ENCODE assay signal across 10 cellular contexts in the genomic region with DNA sequence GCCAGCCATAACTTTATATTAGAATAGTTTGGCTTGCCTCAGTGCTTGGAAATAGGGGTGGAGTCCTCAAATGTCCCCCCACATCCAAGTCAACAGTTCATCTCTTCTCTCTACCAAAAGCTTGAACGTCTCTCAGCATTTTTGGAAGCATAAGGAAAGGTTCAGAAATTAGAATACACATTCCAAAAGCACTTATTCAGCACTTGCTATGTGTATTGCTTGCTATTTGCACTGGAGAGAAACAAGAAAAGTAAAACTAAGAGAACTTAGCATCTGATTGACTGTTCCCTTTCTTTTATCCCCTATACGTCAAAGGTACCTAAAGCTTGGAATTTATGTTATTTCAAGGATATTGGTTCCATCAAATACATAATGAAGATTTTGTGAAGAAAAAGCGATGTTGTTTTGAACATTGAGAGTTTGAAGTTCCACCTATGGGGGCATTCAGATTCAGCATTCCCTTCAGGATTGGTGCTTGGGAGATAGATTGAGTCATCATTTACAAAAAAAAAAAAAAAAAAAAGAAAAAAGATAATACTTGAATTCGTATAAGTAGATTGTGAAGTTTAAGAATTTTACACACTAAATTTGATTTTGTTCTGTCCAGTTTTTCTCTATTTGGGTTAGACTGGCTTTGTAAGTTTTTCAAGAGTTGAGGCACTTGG. TPM values are rescaled to one million over a fixed set of nuclear protein-coding genes. Genes with fewer than 3 reads are reported as not detected.
DNase-seq lines count a peak whose midpoint lies in the region; ATAC-seq, FAIRE-seq and TF ChIP-seq lines count a peak whose summit lies in the region.
"Had no signal": no experiment of that assay in that cellular context is flagged by ENCODE, and none has a peak within 500 bp of the region (broad histone marks: within the 10 kb centered on the region; RNA-seq: fewer than 3 reads in every experiment).

No MANE protein-coding gene starts in this region.

- H3K27me3 ChIP-seq in brain microvascular endothelial cell (replicated peaks), result no peaks in the 10 kb centered on the region

- H3K4me1 Mint-ChIP-seq in mesothelial cell of epicardium, result peaks cover 15% of the 10 kb centered on the region

- no peak for TF ChIP-seq EP300 in A549 (IDR thresholded peaks at IDR 0.05)

- no peak for FAIRE-seq in A549 (lab: Jason Lieb, UNC)

- H3K27ac Mint-ChIP-seq in mesothelial cell of epicardium, result peak overlapping the region; percentile 98

- H3K4me3 ChIP-seq in A549, result peak overlapping the region; percentile 94
- peak overlapping the region; percentile 99 for H3K4me3 ChIP-seq in HEK293 (ENCODE audit: low read depth, low read length)
- H3K4me3 ChIP-seq in brain microvascular endothelial cell (ENCODE audit: low read depth, low read length), result peak overlapping the region; percentile 88

- peaks cover 22% of the 10 kb centered on the region for H3K27me3 Mint-ChIP-seq in mesothelial cell of epicardium (ENCODE audit: low read depth)

- WGBS in A549 (ENCODE audit: missing lambda C conversion rate), result 66% methylated on average over 4 of the region's 4 CpGs

- H3K36me3 Mint-ChIP-seq in mesothelial cell of epicardium, result peaks cover 7% of the 10 kb centered on the region

- H3K4me2 ChIP-seq in A549, result peak overlapping the region; percentile 92

- H3K9me3 ChIP-seq in A549 (no peaks in the 10 kb centered on the region), HEK293 (ENCODE audit: control insufficient read depth, insufficient read depth, low read depth, low read length) (no peaks in the 10 kb centered on the region)

- no peak for DNase-seq in A549 (ENCODE audit: low read depth in 1 of 2, low spot score in 1 of 2)
- no peak for DNase-seq in brain microvascular endothelial cell
- no peak for DNase-seq in mesothelial cell of epicardium (ENCODE audit: low spot score in 2 of 2, unreplicated experiment in 2 of 2)
- no peak for DNase-seq in NCI-H446 (lab: John Stamatoyannopoulos, UW)
- DNase-seq in NCI-H748 treated with DMSO at 0.1 percent for 48 hours (lab: John Stamatoyannopoulos, UW), result no peak
- DNase-seq: NCI-H1417 treated with DMSO at 0.1 percent for 48 hours; stimulated activated naive CD4-positive, alpha-beta T cell treated with Interleukin-2 at 50 U/mL for 16 hours had no signal

- no peaks in the 10 kb centered on the region for H3K9me3 Mint-ChIP-seq in mesothelial cell of epicardium

- ATAC-seq in A549 (no peak), HG03045 (IDR thresholded peaks at IDR 0.05; ENCODE audit: unreplicated experiment) (no peak), GM19351 (IDR thresholded peaks at IDR 0.05; ENCODE audit: unreplicated experiment) (no peak)

- peak overlapping the region; percentile 94 for H3K4me3 Mint-ChIP-seq in mesothelial cell of epicardium

- CTCF ChIA-PET in A549 (lab: Yijun Ruan, JAX) (interaction anchor here (1.4 to 1.8 kb wide), 2 partner anchors 10 to 19 kb away, joined by 4 read pairs; no protein-coding TSS in a partner anchor), HEK293 (lab: Yijun Ruan, JAX) (interaction anchor here (0.6 to 1.3 kb wide), 6 partner anchors 19 to 222 kb away, joined by 3 to 5 read pairs (median 3); no protein-coding TSS in a partner anchor)

- peaks cover 5 to 42% of the 10 kb centered on the region in 2 experiments for H3K36me3 ChIP-seq in HEK293 (ENCODE audit: control insufficient read depth in 2 of 2, insufficient read depth in 1 of 2, low read length in 2 of 2)
- H3K36me3 ChIP-seq in brain microvascular endothelial cell (replicated peaks), result peaks cover 26% of the 10 kb centered on the region

- POLR2A ChIA-PET in A549 (lab: Yijun Ruan, JAX), result interaction anchor here (0.6 to 1.7 kb wide), 3 partner anchors 10 to 252 kb away, joined by 5 to 9 read pairs (median 7); no protein-coding TSS in a partner anchor
- POLR2A ChIA-PET in HEK293 (lab: Yijun Ruan, JAX), result interaction anchor here (1.0 to 1.6 kb wide), 2 partner anchors 8 to 13 kb away, joined by 3 read pairs; no protein-coding TSS in a partner anchor

- in situ Hi-C loops in brain microvascular endothelial cell (cut with HindIII; ENCODE audit: low pct_ligation_motif_present, low sequenced_read_pairs), result no loop called here

- H3K4me1 ChIP-seq in A549 (peaks cover 9% of the 10 kb centered on the region; the same call in 2 of the 3 replicates), HEK293 (ENCODE audit: control insufficient read depth, insufficient read depth, low read length) (no peaks in the 10 kb centered on the region)

- TF ChIP-seq POLR2A in A549 (IDR thresholded peaks at IDR 0.05; ENCODE audit: low read length), result no peak

- H3K27ac ChIP-seq in A549, result peak overlapping the region in 1 of 2 experiments; percentile 98; a peak in 2 of 6 replicates
- H3K27ac ChIP-seq in HEK293 (ENCODE audit: extremely low read depth, low read depth, low read length), result no peak overlapping the region
- H3K27ac ChIP-seq in brain microvascular endothelial cell, result peak overlapping the region; percentile 98

- TF ChIP-seq CTCF in A549 (IDR thresholded peaks at IDR 0.05), result no peak
- TF ChIP-seq CTCF in HEK293 (tag by site-specific recombination; IDR thresholded peaks at IDR 0.05), result no peak
- TF ChIP-seq CTCF in brain microvascular endothelial cell (IDR thresholded peaks at IDR 0.05; ENCODE audit: low read depth, low read length, missing control alignments), result no peak
- TF ChIP-seq CTCF in mesothelial cell of epicardium (IDR thresholded peaks at IDR 0.05; ENCODE audit: unreplicated experiment), result no peak

- no peak for TF ChIP-seq RAD21 in A549 (conservative IDR thresholded peaks at IDR 0.05 in 1 of 2, IDR thresholded peaks at IDR 0.05 in 1 of 2)

TF ChIP-seq in A549, 52 proteins besides CTCF, POLR2A, EP300 and RAD21:
- TF ChIP-seq HDAC2 (IDR thresholded peaks at IDR 0.05) (no peak), MAFK (IDR thresholded peaks at IDR 0.05; ENCODE audit: partially characterized antibody) (no peak), CBX2 (IDR thresholded peaks at IDR 0.05; ENCODE audit: borderline replicate concordance, low read depth) (no peak), TFCP2L1 (CRISPR knock-in tag; IDR thresholded peaks at IDR 0.05) (no peak)

RNA-seq across cellular contexts. Expression of a gene that starts 1.3 kb away (rescaled TPM):
- polyA plus RNA-seq in A549 (2011; rRNA removed), result 29.2 and 37.4 TPM in 2 replicates
- 10.3 and 11.5 TPM in 2 replicates for polyA plus RNA-seq in A549 (2012; cell fraction: cytosol; rRNA removed)
- polyA plus RNA-seq in A549 (2012; cell fraction: nucleus; rRNA removed), result 19.1 and 19.6 TPM in 2 replicates
- polyA plus RNA-seq in A549 (2017; fragmentation: RNase III; extraction: RNeasy Plus Mini Kit Qiagen cat#74134 plus additional on column Dnase treatment), result 13.0 to 13.8 TPM (median 13.6 TPM) in 3 replicates
- polyA minus RNA-seq in A549 (2011; rRNA and poly(A)+ RNA removed), result 15.5 and 18.0 TPM in 2 replicates
- total RNA-seq in mesothelial cell of epicardium, result 30.9 to 37.3 TPM (median 35.2 TPM) in 3 replicates

RNA-seq across cellular contexts. Expression of a gene that starts 12.8 kb away (rescaled TPM):
- polyA plus RNA-seq in A549 (2011; rRNA removed) (not detected in 2 replicates), A549 (2017; fragmentation: RNase III; extraction: RNeasy Plus Mini Kit Qiagen cat#74134 plus additional on column Dnase treatment) (not detected in 3 replicates)
- polyA plus RNA-seq in A549 (2012; cell fraction: cytosol; rRNA removed), result not detected in 2 replicates
- polyA plus RNA-seq in A549 (2012; cell fraction: nucleus; rRNA removed), result not detected in 2 replicates
- polyA minus RNA-seq in A549 (2011; rRNA and poly(A)+ RNA removed), result not detected in 2 replicates
- not detected in 3 replicates for total RNA-seq in mesothelial cell of epicardium

RNA-seq across cellular contexts. Expression of a gene that starts 49.5 kb away (rescaled TPM):
- polyA plus RNA-seq in A549 (2011; rRNA removed) (23.2 and 28.5 TPM in 2 replicates), A549 (2017; fragmentation: RNase III; extraction: RNeasy Plus Mini Kit Qiagen cat#74134 plus additional on column Dnase treatment) (10.3 to 12.6 TPM (median 10.4 TPM) in 3 replicates)
- polyA plus RNA-seq in A549 (2012; cell fraction: cytosol; rRNA removed), result 5.4 and 6.4 TPM in 2 replicates
- polyA plus RNA-seq in A549 (2012; cell fraction: nucleus; rRNA removed), result 9.1 and 11.4 TPM in 2 replicates
- polyA minus RNA-seq in A549 (2011; rRNA and poly(A)+ RNA removed), result 10.3 and 13.7 TPM in 2 replicates
- 8.8 to 10.7 TPM (median 8.8 TPM) in 3 replicates for total RNA-seq in mesothelial cell of epicardium

RNA-seq across cellular contexts. Expression of a gene that starts 49.7 kb away (rescaled TPM):
- polyA plus RNA-seq in A549 (2011; rRNA removed), result 15.8 and 23.8 TPM in 2 replicates
- 6.2 and 8.1 TPM in 2 replicates for polyA plus RNA-seq in A549 (2012; cell fraction: cytosol; rRNA removed)
- 1.7 and 2.6 TPM in 2 replicates for polyA plus RNA-seq in A549 (2012; cell fraction: nucleus; rRNA removed)
- polyA plus RNA-seq in A549 (2017; fragmentation: RNase III; extraction: RNeasy Plus Mini Kit Qiagen cat#74134 plus additional on column Dnase treatment), result 27.1 to 36.6 TPM (median 27.3 TPM) in 3 replicates
- polyA minus RNA-seq in A549 (2011; rRNA and poly(A)+ RNA removed), result 6.6 and 8.6 TPM in 2 replicates
- 3.8 to 7.7 TPM (median 5.5 TPM) in 3 replicates for total RNA-seq in mesothelial cell of epicardium

RNA-seq across cellular contexts. Expression of a gene that starts 54.2 kb away (rescaled TPM):
- polyA plus RNA-seq in A549 (2011; rRNA removed) (not detected in 2 replicates), A549 (2017; fragmentation: RNase III; extraction: RNeasy Plus Mini Kit Qiagen cat#74134 plus additional on column Dnase treatment) (not detected in 3 replicates)
- polyA plus RNA-seq in A549 (2012; cell fraction: cytosol; rRNA removed), result not detected in 2 replicates
- not detected in 2 replicates for polyA plus RNA-seq in A549 (2012; cell fraction: nucleus; rRNA removed)
- polyA minus RNA-seq in A549 (2011; rRNA and poly(A)+ RNA removed), result not detected in 2 replicates
- not detected in 3 replicates for total RNA-seq in mesothelial cell of epicardium
